ENCODE assay signal across 8 cellular contexts in the genomic region with DNA sequence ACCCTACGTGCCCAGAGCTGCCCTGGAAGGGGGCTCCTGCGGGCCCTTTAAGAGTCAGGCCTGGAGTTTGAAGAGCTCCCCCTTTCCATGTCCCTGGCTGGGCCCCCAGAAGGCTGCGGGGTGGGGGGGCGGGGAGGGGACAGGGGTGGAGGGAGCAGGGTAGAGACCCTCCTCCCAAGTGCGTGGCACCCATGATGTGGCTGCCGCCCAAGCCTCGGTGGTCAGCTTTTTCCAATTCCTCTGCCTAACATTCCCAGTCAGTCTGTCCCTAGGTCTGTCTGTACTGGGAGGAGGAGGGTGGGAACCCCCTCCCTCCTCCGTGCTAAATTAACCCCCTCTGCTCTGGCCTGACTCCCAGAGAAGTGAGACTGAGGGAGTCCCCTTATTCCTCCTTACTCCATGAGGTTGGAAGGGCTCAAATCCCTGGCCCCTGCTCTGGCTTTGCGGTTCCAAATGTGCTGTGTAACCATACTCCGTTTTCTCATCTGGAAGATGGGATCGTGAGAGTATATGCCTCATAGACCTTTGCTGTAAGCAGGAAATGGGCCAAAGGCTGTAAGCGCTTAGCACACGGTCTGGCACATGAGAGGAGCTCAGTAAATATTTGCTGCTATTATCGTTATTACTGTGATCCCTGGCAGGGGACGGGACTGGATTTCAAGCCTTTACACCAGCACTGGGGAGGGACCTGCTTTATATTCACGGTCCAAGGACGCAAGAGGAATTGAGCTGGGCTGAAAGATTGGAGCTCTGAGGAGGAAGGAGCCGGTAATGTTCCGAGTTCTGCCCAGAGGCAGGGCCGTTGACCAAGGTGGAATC. TPM values are rescaled to one million over a fixed set of nuclear protein-coding genes. Genes with fewer than 3 reads are reported as not detected.
DNase-seq lines count a peak whose midpoint lies in the region; ATAC-seq and TF ChIP-seq lines count a peak whose summit lies in the region.

No MANE protein-coding gene starts in this region.

- H3K4me3 ChIP-seq in Loucy (ENCODE audit: low read length, poor library complexity, severe bottlenecking), result no peak overlapping the region
- H3K4me3 ChIP-seq in lower lobe of right lung, result peak overlapping the region; percentile 50
- no peak overlapping the region for H3K4me3 ChIP-seq in MM.1S (ENCODE audit: low read length)

- H3K36me3 ChIP-seq in Loucy (ENCODE audit: insufficient read depth, low read length) (no peaks in the 10 kb centered on the region), lower lobe of right lung (peaks cover 1% of the 10 kb centered on the region), MM.1S (replicated peaks; ENCODE audit: insufficient read depth, low read length) (no peaks in the 10 kb centered on the region)

- H4K20me1 ChIP-seq in Loucy (ENCODE audit: insufficient read depth, low read length, poor library complexity, severe bottlenecking) (no peaks in the 10 kb centered on the region), MM.1S (ENCODE audit: insufficient read depth, low read length) (no peaks in the 10 kb centered on the region)

- intact Hi-C loops in lower lobe of right lung (cut with DNase I), result no loop called here

- H3K4me2 ChIP-seq in Loucy (ENCODE audit: low read depth, low read length, poor library complexity, severe bottlenecking) (peak overlapping the region; percentile 55), MM.1S (ENCODE audit: low read depth, low read length) (no peak overlapping the region)

- H3K9me3 ChIP-seq in Loucy (ENCODE audit: insufficient read depth, low read depth, low read length) (no peaks in the 10 kb centered on the region), lower lobe of right lung (no peaks in the 10 kb centered on the region), MM.1S (replicated peaks; ENCODE audit: insufficient read depth, low read length) (no peaks in the 10 kb centered on the region)

- H3K79me2 ChIP-seq in Loucy (ENCODE audit: insufficient read depth, low read length) (no peaks in the 10 kb centered on the region), MM.1S (ENCODE audit: low read length) (no peaks in the 10 kb centered on the region)

- peak overlapping the region; percentile 75 for H2AFZ ChIP-seq in Loucy (ENCODE audit: low read length)
- H2AFZ ChIP-seq in MM.1S (ENCODE audit: low read length), result no peak overlapping the region

- DNase-seq in AG08395 (ENCODE audit: low spot score) (peak; percentile 40), caudate nucleus (lab: John Stamatoyannopoulos, UW) (peak in 1 of 61 donors; percentile 48), lower lobe of right lung (no peak), MM.1S (no peak)
- no peak for DNase-seq in activated CD4-positive, CD25-positive, alpha-beta regulatory T cell treated with anti-CD3 and anti-CD28 coated beads, Interleukin-2, amount 50 U/mL, for 72 hours

- H3K9ac ChIP-seq in Loucy (ENCODE audit: low read depth, low read length, poor library complexity, severe bottlenecking) (peak overlapping the region; percentile 67), MM.1S (ENCODE audit: low read length) (no peak overlapping the region)

- no peaks in the 10 kb centered on the region for H3K9me2 ChIP-seq in Loucy (replicated peaks; ENCODE audit: low read depth, low read length)
- H3K9me2 ChIP-seq in MM.1S (replicated peaks; ENCODE audit: insufficient read depth, low read length), result no peaks in the 10 kb centered on the region

- no peak for TF ChIP-seq CTCF in Loucy (conservative IDR thresholded peaks at IDR 0.05; ENCODE audit: low read length)
- TF ChIP-seq CTCF in lower lobe of right lung (IDR thresholded peaks at IDR 0.05), result no peak
- TF ChIP-seq CTCF in MM.1S (IDR thresholded peaks at IDR 0.05; ENCODE audit: low read length), result no peak

- no peaks in the 10 kb centered on the region for H3F3A ChIP-seq in Loucy (ENCODE audit: low read depth)
- no peaks in the 10 kb centered on the region for H3F3A ChIP-seq in MM.1S (ENCODE audit: insufficient read depth, low read length)

- H3K4me1 ChIP-seq in Loucy (ENCODE audit: insufficient read depth, low read length, poor library complexity, severe bottlenecking) (peaks cover 37% of the 10 kb centered on the region), lower lobe of right lung (peaks cover 43% of the 10 kb centered on the region), MM.1S (ENCODE audit: low read length) (no peaks in the 10 kb centered on the region)

- H3K27ac ChIP-seq in caudate nucleus (ENCODE audit: low read depth, low read length) (peak overlapping the region; percentile 52), lower lobe of right lung (peak overlapping the region; percentile 77), MM.1S (ENCODE audit: low read length) (no peak overlapping the region)

- H3K27me3 ChIP-seq in Loucy (ENCODE audit: insufficient read depth, low read length, poor library complexity, severe bottlenecking) (no peaks in the 10 kb centered on the region), lower lobe of right lung (ENCODE audit: low read depth) (peaks cover 42% of the 10 kb centered on the region), MM.1S (replicated peaks; ENCODE audit: insufficient read depth, low read length) (peaks cover 34% of the 10 kb centered on the region)

- ATAC-seq in lower lobe of right lung (peak; percentile 8 to 18), HG02763 (IDR thresholded peaks at IDR 0.05; ENCODE audit: unreplicated experiment) (no peak), esophagus mucosa (no peak)

RNA-seq across cellular contexts. Expression of a gene that starts 0.7 kb away (rescaled TPM):
- total RNA-seq in lower lobe of right lung (11.8 TPM), esophagus mucosa (11.8 TPM)

RNA-seq across cellular contexts. Expression of a gene that starts 59.7 kb away (rescaled TPM):
- total RNA-seq in lower lobe of right lung (1.1 TPM), esophagus mucosa (0.24 TPM)

RNA-seq across cellular contexts. Expression of a gene that starts 59.8 kb away (rescaled TPM):
- total RNA-seq in lower lobe of right lung (61.6 TPM), esophagus mucosa (44.0 TPM)

Comparison
In these comparisons a context has a peak if more than half of its experiments do, and no peak if none do; other contexts are left out.
1. ATAC-seq: peak in lower lobe of right lung (2 of 2); none in HG02763 (single experiment) and esophagus mucosa (single experiment).